In the genomic region with DNA sequence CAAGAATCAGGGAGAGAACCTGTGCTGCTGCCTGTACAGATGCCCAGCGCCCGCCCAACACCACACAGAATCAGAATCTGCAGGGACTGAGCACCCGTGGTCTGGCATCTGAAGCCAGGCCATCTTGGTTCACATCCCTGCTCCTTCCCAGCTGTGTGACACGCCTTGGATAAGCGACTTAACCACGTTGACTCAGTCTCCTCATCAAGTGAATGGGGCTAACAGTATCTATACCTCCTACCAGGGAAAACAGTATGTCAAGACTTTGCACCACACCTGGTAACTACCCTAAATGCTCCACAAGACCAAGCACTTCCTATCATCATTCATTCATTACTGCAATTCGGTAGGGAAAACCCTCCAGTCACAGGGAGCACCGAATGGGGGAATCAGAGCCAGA, we compare ENCODE assay signal across 8 cellular contexts. TPM values are rescaled to one million over a fixed set of nuclear protein-coding genes. Genes with fewer than 3 reads are reported as not detected.
DNase-seq lines count a peak whose midpoint lies in the region; ATAC-seq and TF ChIP-seq lines count a peak whose summit lies in the region.

No MANE protein-coding gene starts in this region.

- no peaks in the 10 kb centered on the region for H3K9me3 Mint-ChIP-seq in activated CD4-positive, alpha-beta memory T cell treated with anti-CD3 and anti-CD28 coated beads, Interleukin-2, amount 10 ng/mL, durations not matched to agents 7 days and 5 days

- H4K20me1 ChIP-seq in HCT116 (ENCODE audit: insufficient read depth) = no peaks in the 10 kb centered on the region

- peaks cover 2 to 18% of the 10 kb centered on the region in 2 experiments; a peak in 3 of 4 replicates for H3K36me3 ChIP-seq in HCT116 (ENCODE audit: control insufficient read depth in 1 of 2, insufficient read depth in 2 of 2, low read length in 2 of 2)
- no peaks in the 10 kb centered on the region for H3K36me3 ChIP-seq in iPS DF 6.9 (ENCODE audit: control insufficient read depth, insufficient read depth, low read length)
- peaks cover 0 to 46% (median 13%) of the 10 kb centered on the region in 6 donors for H3K36me3 ChIP-seq in spleen

- H3K79me2 ChIP-seq in HCT116 (ENCODE audit: insufficient read depth, low read length) = peaks cover 80% of the 10 kb centered on the region

- H3K4me3 ChIP-seq in HCT116 (replicated peaks in 1 of 2; ENCODE audit: low read depth in 1 of 2, low read length in 2 of 2) (peak overlapping the region; percentile 93 to 96), iPS DF 6.9 (ENCODE audit: low read length) (peak overlapping the region; percentile 60; the same call in 1 of the 2 replicates), spleen (peak overlapping the region; percentile 95 to 100 (median 98))

- peaks cover 66% of the 10 kb centered on the region for H3K4me1 Mint-ChIP-seq in activated CD4-positive, alpha-beta memory T cell treated with anti-CD3 and anti-CD28 coated beads, Interleukin-2, amount 10 ng/mL, durations not matched to agents 7 days and 5 days

- BruUV-seq in HCT116 (replicated peaks; lab: Mats Ljungman, UMichigan) = no TSS peak

- H3K9ac ChIP-seq in HCT116 (ENCODE audit: low read length) = peak overlapping the region; percentile 97

- H2AFZ ChIP-seq in HCT116 (ENCODE audit: low read depth, low read length, poor library complexity, severe bottlenecking) = no peak overlapping the region

- H3K4me3 Mint-ChIP-seq in activated CD4-positive, alpha-beta memory T cell treated with anti-CD3 and anti-CD28 coated beads, Interleukin-2, amount 10 ng/mL, durations not matched to agents 7 days and 5 days = peak overlapping the region; percentile 96

- H3K27me3 ChIP-seq in HCT116 (ENCODE audit: insufficient read depth, low read length) (no peaks in the 10 kb centered on the region), iPS DF 6.9 (ENCODE audit: control insufficient read depth, insufficient read depth, low read length) (no peaks in the 10 kb centered on the region), spleen (replicated peaks in 1 of 7) (no peaks in the 10 kb centered on the region)

- TF ChIP-seq POLR2A in HCT116 (IDR thresholded peaks at IDR 0.05; ENCODE audit: borderline replicate concordance, extremely low read depth, insufficient read depth, insufficient read length) (no peak), spleen (IDR thresholded peaks at IDR 0.05) (no peak)

- WGBS in iPS DF 6.9 (ENCODE audit: insufficient coverage, insufficient read length) = no CpG with 5 or more reads among the region's 8 CpGs
- WGBS in spleen, 5 donors = 52 to 62% (median 57%) methylated on average over 8 of the region's 8 CpGs

- peak overlapping the region; percentile 92 for H3K4me2 ChIP-seq in HCT116 (ENCODE audit: low read length)

- H3K27ac ChIP-seq in HCT116 (ENCODE audit: low read depth, low read length) (peak overlapping the region; percentile 76), iPS DF 6.9 (ENCODE audit: low read length) (no peak overlapping the region), spleen (peak overlapping the region in 3 of 8 donors; percentile 83 to 93 (median 89))

- RAD21 ChIA-PET in HCT116 (lab: Charles Lee; ENCODE audit: low non-redundant PET in 1 of 2, low total read pairs in 2 of 2, uncharacterized antibody in 2 of 2, unreplicated experiment in 2 of 2) = interaction anchor here in 1 of 2 experiments (1.5 kb wide), 1 partner anchor 173 kb away, joined by 3 read pairs; no protein-coding TSS in a partner anchor

- POLR2A ChIA-PET in HCT116 (lab: Charles Lee) = no interaction called here
- POLR2A ChIA-PET in activated CD4-positive, alpha-beta memory T cell treated with anti-CD3 and anti-CD28 coated beads, Interleukin-2, amount 10 ng/mL, durations not matched to agents 7 days and 5 days (lab: Charles Lee) = interaction anchor here (3.4 to 4.7 kb wide), 4 partner anchors 9 to 73 kb away, joined by 20 to 37 read pairs (median 24); a partner anchor contains a TSS

- H3K27me3 Mint-ChIP-seq in activated CD4-positive, alpha-beta memory T cell treated with anti-CD3 and anti-CD28 coated beads, Interleukin-2, amount 10 ng/mL, durations not matched to agents 7 days and 5 days = no peaks in the 10 kb centered on the region

- no peak for TF ChIP-seq CTCF in HCT116 (IDR thresholded peaks at IDR 0.05 in 2 of 3, conservative IDR thresholded peaks at IDR 0.05 in 1 of 3; ENCODE audit: borderline replicate concordance in 1 of 3, insufficient read depth in 1 of 3, low read depth in 2 of 3, low read length in 2 of 3)
- TF ChIP-seq CTCF in spleen (IDR thresholded peaks at IDR 0.05 in 8 of 11, conservative IDR thresholded peaks at IDR 0.05 in 3 of 11) = no peak

- no peak for TF ChIP-seq RAD21 in HCT116 (IDR thresholded peaks at IDR 0.05; ENCODE audit: low read depth)

- DNase-seq in HCT116 (ENCODE audit: low read depth, low spot score) (no peak), iPS DF 6.9 (ENCODE audit: low read depth, low spot score) (no peak), spleen (peak; percentile 68), DMS153 treated with DMSO at 0.1 percent for 48 hours (lab: John Stamatoyannopoulos, UW; ENCODE audit: unreplicated experiment) (no peak), NCI-H82 (lab: John Stamatoyannopoulos, UW) (no peak), HuH-7.5 (ENCODE audit: low spot score) (no peak), NCI-H526 (lab: John Stamatoyannopoulos, UW) (no peak)
- no peak for DNase-seq in activated CD4-positive, alpha-beta memory T cell treated with anti-CD3 and anti-CD28 coated beads, Interleukin-2, amount 10 ng/mL, durations not matched to agents 7 days and 5 days

- H3K9me2 ChIP-seq in HCT116 (ENCODE audit: insufficient read depth) = no peaks in the 10 kb centered on the region

- peaks cover 7 to 22% of the 10 kb centered on the region in 2 experiments for H3K4me1 ChIP-seq in HCT116 (ENCODE audit: control insufficient read depth in 1 of 2, insufficient read depth in 2 of 2, low read length in 2 of 2)
- H3K4me1 ChIP-seq in iPS DF 6.9 (ENCODE audit: control insufficient read depth, insufficient read depth, low read length) = peaks cover 3% of the 10 kb centered on the region
- H3K4me1 ChIP-seq in spleen = peaks cover 41 to 80% (median 64%) of the 10 kb centered on the region in 6 donors

- intact Hi-C loops in HCT116 (cut with micrococcal nuclease) (no loop called here), spleen (cut with DNase I; ENCODE audit: low total_unique reads) (no loop called here)

- H3K27ac Mint-ChIP-seq in activated CD4-positive, alpha-beta memory T cell treated with anti-CD3 and anti-CD28 coated beads, Interleukin-2, amount 10 ng/mL, durations not matched to agents 7 days and 5 days = peak overlapping the region; percentile 83

- peaks cover 46% of the 10 kb centered on the region for H3K36me3 Mint-ChIP-seq in activated CD4-positive, alpha-beta memory T cell treated with anti-CD3 and anti-CD28 coated beads, Interleukin-2, amount 10 ng/mL, durations not matched to agents 7 days and 5 days (ENCODE audit: low read depth)

- CTCF ChIA-PET in HCT116 (lab: Charles Lee) = interaction anchor here (4.3 kb wide), 1 partner anchor 9 kb away, joined by 20 read pairs; no protein-coding TSS in a partner anchor
- CTCF ChIA-PET in activated CD4-positive, alpha-beta memory T cell treated with anti-CD3 and anti-CD28 coated beads, Interleukin-2, amount 10 ng/mL, durations not matched to agents 7 days and 5 days (lab: Charles Lee) = interaction anchor here (2.2 to 5.7 kb wide), 2 partner anchors 9 to 11 kb away, joined by 6 to 62 read pairs; no protein-coding TSS in a partner anchor

- no peak for ATAC-seq in HCT116

- no peaks in the 10 kb centered on the region for H3K9me3 ChIP-seq in HCT116 (ENCODE audit: control insufficient read depth in 1 of 2, insufficient read depth in 1 of 2, low read depth in 1 of 2, low read length in 2 of 2)
- H3K9me3 ChIP-seq in iPS DF 6.9 (ENCODE audit: control insufficient read depth, insufficient read depth, low read length) = no peaks in the 10 kb centered on the region
- H3K9me3 ChIP-seq in spleen = no peaks in the 10 kb centered on the region

TF ChIP-seq in HCT116, 20 proteins besides CTCF, POLR2A, EP300 and RAD21 (continues in another document):
- TF ChIP-seq, protein P1, sequence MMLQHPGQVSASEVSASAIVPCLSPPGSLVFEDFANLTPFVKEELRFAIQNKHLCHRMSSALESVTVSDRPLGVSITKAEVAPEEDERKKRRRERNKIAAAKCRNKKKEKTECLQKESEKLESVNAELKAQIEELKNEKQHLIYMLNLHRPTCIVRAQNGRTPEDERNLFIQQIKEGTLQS (IDR thresholded peaks at IDR 0.05) = no peak
- TF ChIP-seq ZFX (IDR thresholded peaks at IDR 0.05) (no peak), FOSL1 (IDR thresholded peaks at IDR 0.05; ENCODE audit: low read depth) (no peak), POLR2AphosphoS5 (IDR thresholded peaks at IDR 0.05; ENCODE audit: low read depth, low read length) (no peak), CBX3 (IDR thresholded peaks at IDR 0.05; ENCODE audit: low read depth) (no peak), YY1 (IDR thresholded peaks at IDR 0.05; ENCODE audit: extremely low read depth, insufficient replicate concordance, low read depth, low read length) (no peak)
- TF ChIP-seq, protein P2, sequence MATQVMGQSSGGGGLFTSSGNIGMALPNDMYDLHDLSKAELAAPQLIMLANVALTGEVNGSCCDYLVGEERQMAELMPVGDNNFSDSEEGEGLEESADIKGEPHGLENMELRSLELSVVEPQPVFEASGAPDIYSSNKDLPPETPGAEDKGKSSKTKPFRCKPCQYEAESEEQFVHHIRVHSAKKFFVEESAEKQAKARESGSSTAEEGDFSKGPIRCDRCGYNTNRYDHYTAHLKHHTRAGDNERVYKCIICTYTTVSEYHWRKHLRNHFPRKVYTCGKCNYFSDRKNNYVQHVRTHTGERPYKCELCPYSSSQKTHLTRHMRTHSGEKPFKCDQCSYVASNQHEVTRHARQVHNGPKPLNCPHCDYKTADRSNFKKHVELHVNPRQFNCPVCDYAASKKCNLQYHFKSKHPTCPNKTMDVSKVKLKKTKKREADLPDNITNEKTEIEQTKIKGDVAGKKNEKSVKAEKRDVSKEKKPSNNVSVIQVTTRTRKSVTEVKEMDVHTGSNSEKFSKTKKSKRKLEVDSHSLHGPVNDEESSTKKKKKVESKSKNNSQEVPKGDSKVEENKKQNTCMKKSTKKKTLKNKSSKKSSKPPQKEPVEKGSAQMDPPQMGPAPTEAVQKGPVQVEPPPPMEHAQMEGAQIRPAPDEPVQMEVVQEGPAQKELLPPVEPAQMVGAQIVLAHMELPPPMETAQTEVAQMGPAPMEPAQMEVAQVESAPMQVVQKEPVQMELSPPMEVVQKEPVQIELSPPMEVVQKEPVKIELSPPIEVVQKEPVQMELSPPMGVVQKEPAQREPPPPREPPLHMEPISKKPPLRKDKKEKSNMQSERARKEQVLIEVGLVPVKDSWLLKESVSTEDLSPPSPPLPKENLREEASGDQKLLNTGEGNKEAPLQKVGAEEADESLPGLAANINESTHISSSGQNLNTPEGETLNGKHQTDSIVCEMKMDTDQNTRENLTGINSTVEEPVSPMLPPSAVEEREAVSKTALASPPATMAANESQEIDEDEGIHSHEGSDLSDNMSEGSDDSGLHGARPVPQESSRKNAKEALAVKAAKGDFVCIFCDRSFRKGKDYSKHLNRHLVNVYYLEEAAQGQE (IDR thresholded peaks at IDR 0.05; ENCODE audit: low read depth) = no peak

RNA-seq across cellular contexts. Expression of a gene that starts 1.2 kb away (rescaled TPM):
- total RNA-seq in HCT116 (2021; ENCODE audit: unreplicated experiment) = 62.4 TPM
- polyA plus RNA-seq in HCT116 (2012) = 54.7 and 77.9 TPM in 2 replicates
- 10 to 100 TPM; 78.1 to 85.1 TPM for total RNA-seq in activated CD4-positive, alpha-beta memory T cell treated with anti-CD3 and anti-CD28 coated beads, Interleukin-2, amount 10 ng/mL, durations not matched to agents 7 days and 5 days
- 10 to 100 TPM; 68.5 to 92.9 (median 71.2) TPM for total RNA-seq in spleen
- 10 to 100 TPM; 27.5 to 44.3 (median 30.2) TPM for polyA plus RNA-seq in spleen
